In genomic region chr3:196609343-196609775, GRCh38 we compare ENCODE assay signal across 8 cellular contexts. TPM values are rescaled to one million over a fixed set of nuclear protein-coding genes. Genes with fewer than 3 reads are reported as not detected.
DNase-seq lines count a peak whose midpoint lies in the region; ATAC-seq, FAIRE-seq and TF ChIP-seq lines count a peak whose summit lies in the region.

No MANE protein-coding gene starts in this region.

- H3K27me3 ChIP-seq in dorsolateral prefrontal cortex: no peaks in the 10 kb centered on the region
- H3K27me3 ChIP-seq in lung (ENCODE audit: control insufficient read depth, insufficient read depth): no peaks in the 10 kb centered on the region

- 5 to 9% methylated on average over 5 of the region's 5 CpGs for WGBS in lung, 2 donors

- H3K9me3 Mint-ChIP-seq in activated CD8-positive, alpha-beta T cell treated with anti-CD3 and anti-CD28 coated beads for 36 hours: no peaks in the 10 kb centered on the region

- peak; percentile 93 for TF ChIP-seq CTCF in activated CD8-positive, alpha-beta T cell treated with anti-CD3 and anti-CD28 coated beads for 36 hours (IDR thresholded peaks at IDR 0.05)
- TF ChIP-seq CTCF in dorsolateral prefrontal cortex (IDR thresholded peaks at IDR 0.05 in 54 of 56, conservative IDR thresholded peaks at IDR 0.05 in 2 of 56; ENCODE audit: low read depth in 1 of 56, partially characterized antibody in 56 of 56) (peak; percentile 19 to 94 (median 82)), lung (IDR thresholded peaks at IDR 0.05; ENCODE audit: control extremely low read depth, extremely low read depth) (peak; percentile 74)

- POLR2A ChIA-PET in activated CD8-positive, alpha-beta T cell treated with anti-CD3 and anti-CD28 coated beads for 36 hours (lab: Charles Lee): interaction anchor here (0.6 to 4.7 kb wide), 7 partner anchors 23 to 144 kb away, joined by 3 to 30 read pairs (median 5); partner anchors contain the start of gene NRROS

- peaks cover 0 to 2% of the 10 kb centered on the region in 2 donors for H3K9me3 ChIP-seq in lung (ENCODE audit: control insufficient read depth in 2 of 2, insufficient read depth in 1 of 2, low read length in 1 of 2)

- intact Hi-C loops in activated CD8-positive, alpha-beta T cell treated with anti-CD3 and anti-CD28 coated beads for 36 hours (cut with micrococcal nuclease): loop anchor here (2.0 to 5.0 kb wide), 3 partner anchors 33 to 83 kb away; no protein-coding TSS in a partner anchor
- intact Hi-C loops in dorsolateral prefrontal cortex (cut with DNase I): loop anchor here in 1 of 2 donors (1.0 kb wide), 1 partner anchor 75 kb away; no protein-coding TSS in a partner anchor

- no peaks in the 10 kb centered on the region for H3K36me3 Mint-ChIP-seq in activated CD8-positive, alpha-beta T cell treated with anti-CD3 and anti-CD28 coated beads for 36 hours (ENCODE audit: low read depth)

- peaks cover 0 to 4% of the 10 kb centered on the region in 2 donors for H3K4me1 ChIP-seq in lung (ENCODE audit: control insufficient read depth in 2 of 2, insufficient read depth in 2 of 2, low read length in 2 of 2)

- H3K4me3 ChIP-seq in dorsolateral prefrontal cortex (peak overlapping the region in 3 of 59 donors; percentile 18 to 26 (median 24)), lung (no peak overlapping the region)

- H3K36me3 ChIP-seq in lung (ENCODE audit: control insufficient read depth in 2 of 2, insufficient read depth in 2 of 2, low read length in 2 of 2): no peaks in the 10 kb centered on the region

- no peaks in the 10 kb centered on the region for H3K27me3 Mint-ChIP-seq in activated CD8-positive, alpha-beta T cell treated with anti-CD3 and anti-CD28 coated beads for 36 hours

- ATAC-seq in activated CD8-positive, alpha-beta T cell treated with anti-CD3 and anti-CD28 coated beads for 36 hours: peak; percentile 94
- peak; percentile 93 for ATAC-seq in lung (ENCODE audit: insufficient read depth, low FRiP score)

- peak overlapping the region; percentile 35 for H3K4me3 Mint-ChIP-seq in activated CD8-positive, alpha-beta T cell treated with anti-CD3 and anti-CD28 coated beads for 36 hours

- H3K4me1 Mint-ChIP-seq in activated CD8-positive, alpha-beta T cell treated with anti-CD3 and anti-CD28 coated beads for 36 hours (ENCODE audit: low read depth): peaks cover 34% of the 10 kb centered on the region

- CTCF ChIA-PET in activated CD8-positive, alpha-beta T cell treated with anti-CD3 and anti-CD28 coated beads for 36 hours (lab: Charles Lee): interaction anchor here (0.6 to 14.8 kb wide), 40 partner anchors 8 to 333 kb away, joined by 3 to 310 read pairs (median 4); partner anchors contain the start of genes CEP19, FBXO45, NCBP2 and NRROS

- peak; percentile 94 for FAIRE-seq in GM19239 (lab: Jason Lieb, UNC)

- peak overlapping the region; percentile 81 for H3K27ac Mint-ChIP-seq in activated CD8-positive, alpha-beta T cell treated with anti-CD3 and anti-CD28 coated beads for 36 hours

- peak overlapping the region in 2 of 59 donors; percentile 19 for H3K27ac ChIP-seq in dorsolateral prefrontal cortex
- no peak overlapping the region for H3K27ac ChIP-seq in lung (ENCODE audit: low read depth in 1 of 2, low read length in 1 of 2)

- DNase-seq in Ammon's horn (ENCODE audit: low spot score) (peak; percentile 88), GM19239 (ENCODE audit: insufficient read length, low spot score) (peak; percentile 84), HT1080 (ENCODE audit: low read depth) (peak; percentile 69), dorsolateral prefrontal cortex (peak; percentile 38 to 84 (median 78)), lung (ENCODE audit: low spot score) (peak; percentile 95)
- peak; percentile 92 for DNase-seq in NK-92 treated with Interleukin-12 subunit alpha and Interleukin-12 subunit beta, amount 100 ng/mL, for 24 hours (lab: John Stamatoyannopoulos, UW)
- peak; percentile 96 for DNase-seq in activated CD8-positive, alpha-beta T cell treated with anti-CD3 and anti-CD28 coated beads for 36 hours
- DNase-seq in stimulated activated CD8-positive, alpha-beta memory T cell treated with anti-CD3 and anti-CD28 coated beads, Interleukin-15, amount 100 ng/mL, for 1 hour (ENCODE audit: low read depth): peak; percentile 97

RNA-seq across cellular contexts. Expression of gene NRROS, which starts 30.1 kb away (rescaled TPM):
- 4.0 and 7.1 TPM in 2 replicates for total RNA-seq in HT1080 (2014; rRNA removed; shearing (Covaris generic))
- 1.8 TPM in 2 replicates for polyA plus RNA-seq in HT1080 (2015; cell fraction: cytosol; rRNA removed)
- 2.3 and 2.5 TPM in 2 replicates for polyA plus RNA-seq in HT1080 (2015; cell fraction: nucleus; rRNA removed)
- 10 to 100 TPM; 24.2 to 26.5 TPM for total RNA-seq in activated CD8-positive, alpha-beta T cell treated with anti-CD3 and anti-CD28 coated beads for 36 hours
- total RNA-seq in dorsolateral prefrontal cortex (1 to 10 TPM; 1.1 to 8.0 (median 3.3) TPM), lung (10 to 100 TPM in 1 of 2 donors, 1 to 10 TPM in 1; 9.7 to 17.6 TPM)
- polyA plus RNA-seq in lung: 10 to 100 TPM in 1 of 2 donors, 1 to 10 TPM in 1; 6.6 to 16.3 TPM

RNA-seq across cellular contexts. Expression of gene FBXO45, which starts 40.9 kb away (rescaled TPM):
- total RNA-seq in HT1080 (2014; rRNA removed; shearing (Covaris generic)): 33.3 and 34.2 TPM in 2 replicates
- 45.2 and 57.8 TPM in 2 replicates for polyA plus RNA-seq in HT1080 (2015; cell fraction: cytosol; rRNA removed)
- 21.7 and 23.2 TPM in 2 replicates for polyA plus RNA-seq in HT1080 (2015; cell fraction: nucleus; rRNA removed)
- total RNA-seq in activated CD8-positive, alpha-beta T cell treated with anti-CD3 and anti-CD28 coated beads for 36 hours: 10 to 100 TPM; 18.2 TPM
- total RNA-seq in dorsolateral prefrontal cortex: 10 to 100 TPM; 12.3 to 28.8 (median 20.8) TPM
- 10 to 100 TPM in 1 of 2 donors, 1 to 10 TPM in 1; 7.0 to 10.2 TPM for total RNA-seq in lung
- polyA plus RNA-seq in lung: 1 to 10 TPM; 3.7 to 4.8 TPM

RNA-seq across cellular contexts. Expression of gene WDR53, which starts 41.0 kb away (rescaled TPM):
- 14.4 and 25.1 TPM in 2 replicates for total RNA-seq in HT1080 (2014; rRNA removed; shearing (Covaris generic))
- 15.3 and 16.0 TPM in 2 replicates for polyA plus RNA-seq in HT1080 (2015; cell fraction: cytosol; rRNA removed)
- polyA plus RNA-seq in HT1080 (2015; cell fraction: nucleus; rRNA removed): 15.2 and 15.6 TPM in 2 replicates
- total RNA-seq in activated CD8-positive, alpha-beta T cell treated with anti-CD3 and anti-CD28 coated beads for 36 hours: 10 to 100 TPM; 16.2 to 17.2 TPM
- total RNA-seq in dorsolateral prefrontal cortex: 10 to 100 TPM in 95 of 120 experiments, 1 to 10 TPM in 25; 6.0 to 19.1 (median 12.3) TPM
- 1 to 10 TPM; 6.3 to 9.5 TPM for total RNA-seq in lung
- 10 to 100 TPM in 1 of 2 donors, 1 to 10 TPM in 1; 9.5 to 17.4 TPM for polyA plus RNA-seq in lung
